1 cellular context compared by ENCODE assay signal in the genomic region with DNA sequence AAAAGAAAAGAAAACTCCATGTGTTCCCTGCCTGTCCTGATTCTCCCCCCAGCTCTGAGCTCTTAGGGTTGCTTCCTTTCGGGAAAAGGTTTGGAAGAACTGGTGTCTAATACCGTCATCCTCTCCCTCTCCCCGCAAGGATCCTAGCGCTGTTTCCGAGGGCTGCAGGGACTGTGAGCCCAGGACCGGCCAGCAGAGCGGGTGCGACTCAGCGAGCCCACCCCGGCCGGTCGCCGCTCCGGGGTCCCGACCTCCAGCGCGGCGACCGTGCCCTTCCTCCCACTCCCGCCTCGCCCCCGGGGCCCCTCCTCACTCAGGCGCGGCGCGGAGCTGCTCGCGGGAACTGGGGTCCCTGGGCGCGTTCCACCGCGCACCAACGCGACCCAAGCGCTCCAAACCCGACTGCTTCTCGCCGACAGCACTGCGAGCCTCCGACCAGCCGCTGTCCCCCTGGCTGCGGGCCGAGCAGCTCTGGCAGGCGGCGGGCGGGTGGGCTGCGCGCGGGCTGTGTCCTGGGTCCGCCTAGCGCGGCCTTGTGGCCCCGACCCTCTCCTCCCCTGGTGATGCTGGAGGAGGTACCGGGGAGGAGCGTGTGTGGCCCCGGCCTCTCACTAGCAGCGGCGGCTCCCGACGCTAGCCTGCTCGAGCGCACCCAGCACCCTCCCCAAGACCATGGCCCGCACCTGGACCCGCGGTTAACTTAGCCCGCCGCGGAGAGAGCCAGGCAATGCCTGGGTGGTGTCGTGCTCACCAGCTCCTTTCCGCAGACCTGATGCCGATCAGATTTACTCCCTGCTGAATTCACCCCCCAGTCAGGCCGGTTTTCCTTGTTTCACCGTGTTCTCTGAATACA.
TF ChIP-seq lines count a peak whose summit lies in the region.

A gene (minus strand): TSS at position 509 of the 853 bp plus-strand sequence. CDS start 12,484 bp downstream, outside the sequence.

TF ChIP-seq in HepG2, 621 proteins besides CTCF, POLR2A, EP300 and RAD21 (continued from another document and continues in another):
- TF ChIP-seq, protein P1, sequence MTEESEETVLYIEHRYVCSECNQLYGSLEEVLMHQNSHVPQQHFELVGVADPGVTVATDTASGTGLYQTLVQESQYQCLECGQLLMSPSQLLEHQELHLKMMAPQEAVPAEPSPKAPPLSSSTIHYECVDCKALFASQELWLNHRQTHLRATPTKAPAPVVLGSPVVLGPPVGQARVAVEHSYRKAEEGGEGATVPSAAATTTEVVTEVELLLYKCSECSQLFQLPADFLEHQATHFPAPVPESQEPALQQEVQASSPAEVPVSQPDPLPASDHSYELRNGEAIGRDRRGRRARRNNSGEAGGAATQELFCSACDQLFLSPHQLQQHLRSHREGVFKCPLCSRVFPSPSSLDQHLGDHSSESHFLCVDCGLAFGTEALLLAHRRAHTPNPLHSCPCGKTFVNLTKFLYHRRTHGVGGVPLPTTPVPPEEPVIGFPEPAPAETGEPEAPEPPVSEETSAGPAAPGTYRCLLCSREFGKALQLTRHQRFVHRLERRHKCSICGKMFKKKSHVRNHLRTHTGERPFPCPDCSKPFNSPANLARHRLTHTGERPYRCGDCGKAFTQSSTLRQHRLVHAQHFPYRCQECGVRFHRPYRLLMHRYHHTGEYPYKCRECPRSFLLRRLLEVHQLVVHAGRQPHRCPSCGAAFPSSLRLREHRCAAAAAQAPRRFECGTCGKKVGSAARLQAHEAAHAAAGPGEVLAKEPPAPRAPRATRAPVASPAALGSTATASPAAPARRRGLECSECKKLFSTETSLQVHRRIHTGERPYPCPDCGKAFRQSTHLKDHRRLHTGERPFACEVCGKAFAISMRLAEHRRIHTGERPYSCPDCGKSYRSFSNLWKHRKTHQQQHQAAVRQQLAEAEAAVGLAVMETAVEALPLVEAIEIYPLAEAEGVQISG (CRISPR knock-in tag; IDR thresholded peaks at IDR 0.05) = no peak
- TF ChIP-seq MEF2D (CRISPR knock-in tag; IDR thresholded peaks at IDR 0.05) = no peak
- no peak for TF ChIP-seq TEAD3 (CRISPR knock-in tag; optimal IDR thresholded peaks at IDR 0.05; ENCODE audit: borderline replicate concordance)
- TF ChIP-seq CBFB (CRISPR knock-in tag; IDR thresholded peaks at IDR 0.05) = no peak
- TF ChIP-seq, protein P2, sequence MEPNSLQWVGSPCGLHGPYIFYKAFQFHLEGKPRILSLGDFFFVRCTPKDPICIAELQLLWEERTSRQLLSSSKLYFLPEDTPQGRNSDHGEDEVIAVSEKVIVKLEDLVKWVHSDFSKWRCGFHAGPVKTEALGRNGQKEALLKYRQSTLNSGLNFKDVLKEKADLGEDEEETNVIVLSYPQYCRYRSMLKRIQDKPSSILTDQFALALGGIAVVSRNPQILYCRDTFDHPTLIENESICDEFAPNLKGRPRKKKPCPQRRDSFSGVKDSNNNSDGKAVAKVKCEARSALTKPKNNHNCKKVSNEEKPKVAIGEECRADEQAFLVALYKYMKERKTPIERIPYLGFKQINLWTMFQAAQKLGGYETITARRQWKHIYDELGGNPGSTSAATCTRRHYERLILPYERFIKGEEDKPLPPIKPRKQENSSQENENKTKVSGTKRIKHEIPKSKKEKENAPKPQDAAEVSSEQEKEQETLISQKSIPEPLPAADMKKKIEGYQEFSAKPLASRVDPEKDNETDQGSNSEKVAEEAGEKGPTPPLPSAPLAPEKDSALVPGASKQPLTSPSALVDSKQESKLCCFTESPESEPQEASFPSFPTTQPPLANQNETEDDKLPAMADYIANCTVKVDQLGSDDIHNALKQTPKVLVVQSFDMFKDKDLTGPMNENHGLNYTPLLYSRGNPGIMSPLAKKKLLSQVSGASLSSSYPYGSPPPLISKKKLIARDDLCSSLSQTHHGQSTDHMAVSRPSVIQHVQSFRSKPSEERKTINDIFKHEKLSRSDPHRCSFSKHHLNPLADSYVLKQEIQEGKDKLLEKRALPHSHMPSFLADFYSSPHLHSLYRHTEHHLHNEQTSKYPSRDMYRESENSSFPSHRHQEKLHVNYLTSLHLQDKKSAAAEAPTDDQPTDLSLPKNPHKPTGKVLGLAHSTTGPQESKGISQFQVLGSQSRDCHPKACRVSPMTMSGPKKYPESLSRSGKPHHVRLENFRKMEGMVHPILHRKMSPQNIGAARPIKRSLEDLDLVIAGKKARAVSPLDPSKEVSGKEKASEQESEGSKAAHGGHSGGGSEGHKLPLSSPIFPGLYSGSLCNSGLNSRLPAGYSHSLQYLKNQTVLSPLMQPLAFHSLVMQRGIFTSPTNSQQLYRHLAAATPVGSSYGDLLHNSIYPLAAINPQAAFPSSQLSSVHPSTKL (CRISPR knock-in tag; IDR thresholded peaks at IDR 0.05) = no peak
- TF ChIP-seq, protein P3, sequence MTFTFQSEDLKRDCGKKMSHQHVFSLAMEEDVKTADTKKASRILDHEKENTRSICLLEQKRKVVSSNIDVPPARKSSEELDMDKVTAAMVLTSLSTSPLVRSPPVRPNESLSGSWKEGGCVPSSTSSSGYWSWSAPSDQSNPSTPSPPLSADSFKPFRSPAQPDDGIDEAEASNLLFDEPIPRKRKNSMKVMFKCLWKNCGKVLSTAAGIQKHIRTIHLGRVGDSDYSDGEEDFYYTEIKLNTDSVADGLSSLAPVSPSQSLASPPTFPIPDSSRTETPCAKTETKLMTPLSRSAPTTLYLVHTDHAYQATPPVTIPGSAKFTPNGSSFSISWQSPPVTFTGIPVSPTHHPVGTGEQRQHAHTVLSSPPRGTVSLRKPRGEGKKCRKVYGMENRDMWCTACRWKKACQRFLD (CRISPR knock-in tag; IDR thresholded peaks at IDR 0.05; ENCODE audit: borderline replicate concordance) = no peak
- TF ChIP-seq TRIM24 (CRISPR knock-in tag; IDR thresholded peaks at IDR 0.05) = no peak
- no peak for TF ChIP-seq ZNF678 (CRISPR knock-in tag; IDR thresholded peaks at IDR 0.05)
- TF ChIP-seq, protein P4, sequence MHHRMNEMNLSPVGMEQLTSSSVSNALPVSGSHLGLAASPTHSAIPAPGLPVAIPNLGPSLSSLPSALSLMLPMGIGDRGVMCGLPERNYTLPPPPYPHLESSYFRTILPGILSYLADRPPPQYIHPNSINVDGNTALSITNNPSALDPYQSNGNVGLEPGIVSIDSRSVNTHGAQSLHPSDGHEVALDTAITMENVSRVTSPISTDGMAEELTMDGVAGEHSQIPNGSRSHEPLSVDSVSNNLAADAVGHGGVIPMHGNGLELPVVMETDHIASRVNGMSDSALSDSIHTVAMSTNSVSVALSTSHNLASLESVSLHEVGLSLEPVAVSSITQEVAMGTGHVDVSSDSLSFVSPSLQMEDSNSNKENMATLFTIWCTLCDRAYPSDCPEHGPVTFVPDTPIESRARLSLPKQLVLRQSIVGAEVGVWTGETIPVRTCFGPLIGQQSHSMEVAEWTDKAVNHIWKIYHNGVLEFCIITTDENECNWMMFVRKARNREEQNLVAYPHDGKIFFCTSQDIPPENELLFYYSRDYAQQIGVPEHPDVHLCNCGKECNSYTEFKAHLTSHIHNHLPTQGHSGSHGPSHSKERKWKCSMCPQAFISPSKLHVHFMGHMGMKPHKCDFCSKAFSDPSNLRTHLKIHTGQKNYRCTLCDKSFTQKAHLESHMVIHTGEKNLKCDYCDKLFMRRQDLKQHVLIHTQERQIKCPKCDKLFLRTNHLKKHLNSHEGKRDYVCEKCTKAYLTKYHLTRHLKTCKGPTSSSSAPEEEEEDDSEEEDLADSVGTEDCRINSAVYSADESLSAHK (CRISPR knock-in tag; IDR thresholded peaks at IDR 0.05; ENCODE audit: borderline replicate concordance) = no peak
- TF ChIP-seq PRMT3 (CRISPR knock-in tag; IDR thresholded peaks at IDR 0.05; ENCODE audit: borderline replicate concordance, low read depth) = no peak
- no peak for TF ChIP-seq TP53 (CRISPR knock-in tag; conservative IDR thresholded peaks at IDR 0.05)
- TF ChIP-seq ZNF431 (CRISPR knock-in tag; IDR thresholded peaks at IDR 0.05; ENCODE audit: borderline replicate concordance, low read depth) = no peak
- no peak for TF ChIP-seq SMARCE1 (IDR thresholded peaks at IDR 0.05; ENCODE audit: borderline replicate concordance)
- no peak for TF ChIP-seq NCOA2 (CRISPR knock-in tag; IDR thresholded peaks at IDR 0.05)
- TF ChIP-seq RARG (CRISPR knock-in tag; IDR thresholded peaks at IDR 0.05; ENCODE audit: low read depth) = no peak
- TF ChIP-seq, protein P5, sequence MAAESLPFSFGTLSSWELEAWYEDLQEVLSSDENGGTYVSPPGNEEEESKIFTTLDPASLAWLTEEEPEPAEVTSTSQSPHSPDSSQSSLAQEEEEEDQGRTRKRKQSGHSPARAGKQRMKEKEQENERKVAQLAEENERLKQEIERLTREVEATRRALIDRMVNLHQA (CRISPR knock-in tag; IDR thresholded peaks at IDR 0.05) = no peak
- TF ChIP-seq SMARCC2 (IDR thresholded peaks at IDR 0.05) = no peak
- no peak for TF ChIP-seq ELF1 (CRISPR knock-in tag; IDR thresholded peaks at IDR 0.05)
- peak; percentile 94 for TF ChIP-seq EZH2 (conservative IDR thresholded peaks at IDR 0.05; ENCODE audit: low read depth, low read length)
- TF ChIP-seq, protein P6, sequence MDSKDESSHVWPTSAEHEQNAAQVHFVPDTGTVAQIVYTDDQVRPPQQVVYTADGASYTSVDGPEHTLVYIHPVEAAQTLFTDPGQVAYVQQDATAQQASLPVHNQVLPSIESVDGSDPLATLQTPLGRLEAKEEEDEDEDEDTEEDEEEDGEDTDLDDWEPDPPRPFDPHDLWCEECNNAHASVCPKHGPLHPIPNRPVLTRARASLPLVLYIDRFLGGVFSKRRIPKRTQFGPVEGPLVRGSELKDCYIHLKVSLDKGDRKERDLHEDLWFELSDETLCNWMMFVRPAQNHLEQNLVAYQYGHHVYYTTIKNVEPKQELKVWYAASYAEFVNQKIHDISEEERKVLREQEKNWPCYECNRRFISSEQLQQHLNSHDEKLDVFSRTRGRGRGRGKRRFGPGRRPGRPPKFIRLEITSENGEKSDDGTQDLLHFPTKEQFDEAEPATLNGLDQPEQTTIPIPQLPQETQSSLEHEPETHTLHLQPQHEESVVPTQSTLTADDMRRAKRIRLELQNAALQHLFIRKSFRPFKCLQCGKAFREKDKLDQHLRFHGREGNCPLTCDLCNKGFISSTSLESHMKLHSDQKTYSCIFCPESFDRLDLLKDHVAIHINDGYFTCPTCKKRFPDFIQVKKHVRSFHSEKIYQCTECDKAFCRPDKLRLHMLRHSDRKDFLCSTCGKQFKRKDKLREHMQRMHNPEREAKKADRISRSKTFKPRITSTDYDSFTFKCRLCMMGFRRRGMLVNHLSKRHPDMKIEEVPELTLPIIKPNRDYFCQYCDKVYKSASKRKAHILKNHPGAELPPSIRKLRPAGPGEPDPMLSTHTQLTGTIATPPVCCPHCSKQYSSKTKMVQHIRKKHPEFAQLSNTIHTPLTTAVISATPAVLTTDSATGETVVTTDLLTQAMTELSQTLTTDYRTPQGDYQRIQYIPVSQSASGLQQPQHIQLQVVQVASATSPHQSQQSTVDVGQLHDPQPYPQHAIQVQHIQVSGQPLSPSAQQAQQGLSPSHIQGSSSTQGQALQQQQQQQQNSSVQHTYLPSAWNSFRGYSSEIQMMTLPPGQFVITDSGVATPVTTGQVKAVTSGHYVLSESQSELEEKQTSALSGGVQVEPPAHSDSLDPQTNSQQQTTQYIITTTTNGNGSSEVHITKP (CRISPR knock-in tag; IDR thresholded peaks at IDR 0.05; ENCODE audit: low read depth) = no peak
- TF ChIP-seq ZFX (CRISPR knock-in tag; IDR thresholded peaks at IDR 0.05; ENCODE audit: low read depth) = no peak
- TF ChIP-seq, protein P7, sequence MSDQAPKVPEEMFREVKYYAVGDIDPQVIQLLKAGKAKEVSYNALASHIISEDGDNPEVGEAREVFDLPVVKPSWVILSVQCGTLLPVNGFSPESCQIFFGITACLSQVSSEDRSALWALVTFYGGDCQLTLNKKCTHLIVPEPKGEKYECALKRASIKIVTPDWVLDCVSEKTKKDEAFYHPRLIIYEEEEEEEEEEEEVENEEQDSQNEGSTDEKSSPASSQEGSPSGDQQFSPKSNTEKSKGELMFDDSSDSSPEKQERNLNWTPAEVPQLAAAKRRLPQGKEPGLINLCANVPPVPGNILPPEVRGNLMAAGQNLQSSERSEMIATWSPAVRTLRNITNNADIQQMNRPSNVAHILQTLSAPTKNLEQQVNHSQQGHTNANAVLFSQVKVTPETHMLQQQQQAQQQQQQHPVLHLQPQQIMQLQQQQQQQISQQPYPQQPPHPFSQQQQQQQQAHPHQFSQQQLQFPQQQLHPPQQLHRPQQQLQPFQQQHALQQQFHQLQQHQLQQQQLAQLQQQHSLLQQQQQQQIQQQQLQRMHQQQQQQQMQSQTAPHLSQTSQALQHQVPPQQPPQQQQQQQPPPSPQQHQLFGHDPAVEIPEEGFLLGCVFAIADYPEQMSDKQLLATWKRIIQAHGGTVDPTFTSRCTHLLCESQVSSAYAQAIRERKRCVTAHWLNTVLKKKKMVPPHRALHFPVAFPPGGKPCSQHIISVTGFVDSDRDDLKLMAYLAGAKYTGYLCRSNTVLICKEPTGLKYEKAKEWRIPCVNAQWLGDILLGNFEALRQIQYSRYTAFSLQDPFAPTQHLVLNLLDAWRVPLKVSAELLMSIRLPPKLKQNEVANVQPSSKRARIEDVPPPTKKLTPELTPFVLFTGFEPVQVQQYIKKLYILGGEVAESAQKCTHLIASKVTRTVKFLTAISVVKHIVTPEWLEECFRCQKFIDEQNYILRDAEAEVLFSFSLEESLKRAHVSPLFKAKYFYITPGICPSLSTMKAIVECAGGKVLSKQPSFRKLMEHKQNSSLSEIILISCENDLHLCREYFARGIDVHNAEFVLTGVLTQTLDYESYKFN (CRISPR knock-in tag; conservative IDR thresholded peaks at IDR 0.05) = no peak
- TF ChIP-seq ZNF629 (CRISPR knock-in tag; conservative IDR thresholded peaks at IDR 0.05) = no peak
- peak; percentile 82; the same call in 1 of the 2 replicates for TF ChIP-seq MTF2 (CRISPR knock-in tag; IDR thresholded peaks at IDR 0.05; ENCODE audit: borderline replicate concordance)
- TF ChIP-seq MTA1 (CRISPR knock-in tag; IDR thresholded peaks at IDR 0.05; ENCODE audit: borderline replicate concordance) = 0 out of 2 replicates have a peak, but pooled peaks have one; percentile 24
- no peak for TF ChIP-seq JUNB (CRISPR knock-in tag; IDR thresholded peaks at IDR 0.05; ENCODE audit: borderline replicate concordance)
- TF ChIP-seq, protein P8, sequence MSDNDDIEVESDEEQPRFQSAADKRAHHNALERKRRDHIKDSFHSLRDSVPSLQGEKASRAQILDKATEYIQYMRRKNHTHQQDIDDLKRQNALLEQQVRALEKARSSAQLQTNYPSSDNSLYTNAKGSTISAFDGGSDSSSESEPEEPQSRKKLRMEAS (IDR thresholded peaks at IDR 0.05) = no peak
- TF ChIP-seq KLF13 (CRISPR knock-in tag; IDR thresholded peaks at IDR 0.05) = no peak
- TF ChIP-seq IRF2 (CRISPR knock-in tag; IDR thresholded peaks at IDR 0.05) = no peak
- no peak for TF ChIP-seq POGZ (CRISPR knock-in tag; IDR thresholded peaks at IDR 0.05)
- no peak for TF ChIP-seq ARID2 (CRISPR knock-in tag; IDR thresholded peaks at IDR 0.05; ENCODE audit: borderline replicate concordance)
- TF ChIP-seq ZFAT (CRISPR knock-in tag; conservative IDR thresholded peaks at IDR 0.05) = no peak
- TF ChIP-seq RORA (CRISPR knock-in tag; IDR thresholded peaks at IDR 0.05) = no peak
- TF ChIP-seq NBN (conservative IDR thresholded peaks at IDR 0.05) = no peak
- TF ChIP-seq FIP1L1 (IDR thresholded peaks at IDR 0.05; ENCODE audit: borderline replicate concordance, insufficient read depth, low read depth, low read length) = no peak
- no peak for TF ChIP-seq NFYC (CRISPR knock-in tag; IDR thresholded peaks at IDR 0.05)
- TF ChIP-seq, protein P9, sequence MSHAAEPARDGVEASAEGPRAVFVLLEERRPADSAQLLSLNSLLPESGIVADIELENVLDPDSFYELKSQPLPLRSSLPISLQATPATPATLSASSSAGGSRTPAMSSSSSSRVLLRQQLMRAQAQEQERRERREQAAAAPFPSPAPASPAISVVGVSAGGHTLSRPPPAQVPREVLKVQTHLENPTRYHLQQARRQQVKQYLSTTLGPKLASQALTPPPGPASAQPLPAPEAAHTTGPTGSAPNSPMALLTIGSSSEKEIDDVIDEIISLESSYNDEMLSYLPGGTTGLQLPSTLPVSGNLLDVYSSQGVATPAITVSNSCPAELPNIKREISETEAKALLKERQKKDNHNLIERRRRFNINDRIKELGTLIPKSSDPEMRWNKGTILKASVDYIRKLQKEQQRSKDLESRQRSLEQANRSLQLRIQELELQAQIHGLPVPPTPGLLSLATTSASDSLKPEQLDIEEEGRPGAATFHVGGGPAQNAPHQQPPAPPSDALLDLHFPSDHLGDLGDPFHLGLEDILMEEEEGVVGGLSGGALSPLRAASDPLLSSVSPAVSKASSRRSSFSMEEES (CRISPR knock-in tag; IDR thresholded peaks at IDR 0.05) = no peak
